8 cellular contexts compared by ENCODE assay signal in genomic region chrX:78708171-78708570, GRCh38. TPM values are rescaled to one million over a fixed set of nuclear protein-coding genes. Genes with fewer than 3 reads are reported as not detected.
DNase-seq lines count a peak whose midpoint lies in the region; ATAC-seq and TF ChIP-seq lines count a peak whose summit lies in the region.

No MANE protein-coding gene starts in this region.

- CTCF ChIA-PET in A673 (lab: Charles Lee): no interaction called here

- in situ Hi-C loops in GM13976 (cut with MboI; ENCODE audit: low sequenced_read_pairs, unreplicated experiment): no loop called here

- POLR2A ChIA-PET in A673 (lab: Charles Lee; ENCODE audit: low non-redundant PET): no interaction called here

- peaks cover 4% of the 10 kb centered on the region for H3K4me1 ChIP-seq in A673 (ENCODE audit: insufficient read depth, low read length, poor library complexity, severe bottlenecking)

- intact Hi-C loops in A673 (cut with micrococcal nuclease; ENCODE audit: unreplicated experiment): loop anchor here (5.0 kb wide), 1 partner anchor 151 kb away; no protein-coding TSS in a partner anchor

- BruUV-seq in A673 (replicated peaks; lab: Mats Ljungman, UMichigan): no TSS peak

- ATAC-seq in HG02884 (IDR thresholded peaks at IDR 0.05; ENCODE audit: unreplicated experiment): no peak

- H3K4me3 ChIP-seq in A673 (ENCODE audit: low read depth, low read length, poor library complexity, severe bottlenecking): no peak overlapping the region
- H3K4me3 ChIP-seq in foreskin fibroblast (ENCODE audit: low read depth in 1 of 2, low read length in 2 of 2): no peak overlapping the region

- no peaks in the 10 kb centered on the region for H3K36me3 ChIP-seq in A673 (ENCODE audit: insufficient read depth, low read length, poor library complexity, severe bottlenecking)

- no peak overlapping the region for H3K27ac ChIP-seq in A673 (ENCODE audit: low read depth, low read length, poor library complexity, severe bottlenecking)

- no peaks in the 10 kb centered on the region for H3K27me3 ChIP-seq in A673 (replicated peaks; ENCODE audit: insufficient read depth, low read depth, low read length, poor library complexity)

- DNase-seq in A673 (ENCODE audit: low spot score) (peak; percentile 57), GM13976 (ENCODE audit: low spot score) (no peak), RKO (ENCODE audit: low spot score) (peak; percentile 46), foreskin fibroblast (peak; percentile 21 to 64), H4 (ENCODE audit: low spot score) (no peak), DMS79 (lab: John Stamatoyannopoulos, UW) (no peak), NCI-H748 (lab: John Stamatoyannopoulos, UW; ENCODE audit: unreplicated experiment) (no peak)

- TF ChIP-seq CTCF in A673 (conservative IDR thresholded peaks at IDR 0.05; ENCODE audit: low read depth, low read length) (peak; percentile 58), GM13976 (IDR thresholded peaks at IDR 0.05; ENCODE audit: borderline replicate concordance, control extremely low read depth, extremely low read depth, insufficient read depth, missing control alignments) (peak; percentile 14), foreskin fibroblast (IDR thresholded peaks at IDR 0.05; ENCODE audit: low read depth, low read length) (peak; percentile 53)

- no peaks in the 10 kb centered on the region for H3K9me3 ChIP-seq in A673 (ENCODE audit: low read depth, low read length, poor library complexity, severe bottlenecking)

RNA-seq across cellular contexts. Expression of gene LPAR4, which starts 39.3 kb away (rescaled TPM):
- total RNA-seq in A673 (2021): 7.1 and 7.2 TPM in 2 replicates
- 0.08 TPM in 1 of 2 replicates, not detected in the other for total RNA-seq in H4 (2014; rRNA removed; shearing (Covaris generic))

RNA-seq across cellular contexts. Expression of gene RTL3, which starts 49.0 kb away (rescaled TPM):
- total RNA-seq in A673 (2021): not detected in 2 replicates
- not detected in 2 replicates for total RNA-seq in H4 (2014; rRNA removed; shearing (Covaris generic))

Comparison
In these comparisons a context has a peak if more than half of its experiments do, and no peak if none do; other contexts are left out.
1. DNase-seq: peak in A673 (single experiment), RKO (single experiment) and foreskin fibroblast (2 of 2); none in GM13976 (single experiment), H4 (single experiment), DMS79 (single experiment) and NCI-H748 (single experiment).
2. Peak in every context shown above with its lines, with median percentiles within 50 percentile points of each other: CTCF ChIP-seq.